9 cellular contexts compared by ENCODE assay signal in genomic region chr4:160595646-160596045, GRCh38.
"Had no signal": no experiment of that assay in that cellular context is flagged by ENCODE, and none has a peak within 500 bp of the region (broad histone marks: within the 10 kb centered on the region; RNA-seq: fewer than 3 reads in every experiment).

No MANE protein-coding gene starts in this region.

- H3K9ac ChIP-seq: GM23248 had no signal

- DNase-seq: GM23248, GOT3, H7, H9, HCEC 1CT, HFFc6 had no signal

- H3K9me3 ChIP-seq: HAP-1 had no signal

- ATAC-seq: GM23338, HCT116 had no signal

- H3K4me3 ChIP-seq: GM23248, GM23338, HAP-1 had no signal

- H3K27ac ChIP-seq: GM23248 had no signal

- H2AFZ ChIP-seq: GM23248, GM23338 had no signal

- H3K4me2 ChIP-seq: GM23338 had no signal

- H3K36me3 ChIP-seq: HAP-1 had no signal
